ENCODE assay signal across 17 cellular contexts in the genomic region with DNA sequence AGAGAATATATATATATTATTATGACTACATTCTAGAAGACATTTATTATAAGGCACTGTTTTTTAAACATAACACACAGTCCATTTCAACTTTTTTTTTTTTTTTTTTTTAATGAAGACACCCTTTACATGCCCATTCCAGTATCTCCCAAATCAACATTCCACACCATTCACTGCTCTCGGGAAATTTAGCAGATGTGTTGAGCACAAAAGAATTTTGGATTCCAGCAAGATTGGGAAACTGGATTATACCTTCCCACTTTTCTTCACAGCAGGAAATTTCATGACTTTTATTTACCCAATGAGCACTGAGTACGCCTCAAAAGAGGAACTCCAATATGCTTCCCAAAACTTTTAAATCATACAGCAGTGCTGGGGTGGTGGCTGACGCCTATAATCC.
DNase-seq lines count a peak whose midpoint lies in the region; TF ChIP-seq lines count a peak whose summit lies in the region.
"Had no signal": no experiment of that assay in that cellular context is flagged by ENCODE, and none has a peak within 500 bp of the region (broad histone marks: within the 10 kb centered on the region; RNA-seq: fewer than 3 reads in every experiment).

No MANE protein-coding gene starts in this region.

- no peaks in the 10 kb centered on the region for H3K4me1 ChIP-seq in sigmoid colon

- no peaks in the 10 kb centered on the region for H3K9me3 Mint-ChIP-seq in neural crest cell
- H3K9me3 Mint-ChIP-seq: CD4-positive, alpha-beta T cell; HFFc6 had no signal

- peaks cover 4% of the 10 kb centered on the region for H3K4me1 Mint-ChIP-seq in neural crest cell
- H3K4me1 Mint-ChIP-seq: B cell had no signal

- H3K27me3 ChIP-seq in sigmoid colon, result no peaks in the 10 kb centered on the region

- intact Hi-C loops in sigmoid colon (cut with DNase I), result no loop called here

- H3K27ac ChIP-seq in sigmoid colon, result no peak overlapping the region
- H3K27ac ChIP-seq: HL-60 had no signal

- no peak for TF ChIP-seq POLR2A in sigmoid colon (IDR thresholded peaks at IDR 0.05)

- no peaks in the 10 kb centered on the region for H3K9me3 ChIP-seq in sigmoid colon

- no peaks in the 10 kb centered on the region for H3K27me3 Mint-ChIP-seq in neural crest cell (ENCODE audit: low read depth)
- H3K27me3 Mint-ChIP-seq: B cell; CD4-positive, alpha-beta T cell had no signal

- H3K27ac Mint-ChIP-seq in neural crest cell (ENCODE audit: unreplicated experiment), result peak overlapping the region; percentile 27
- H3K27ac Mint-ChIP-seq: B cell; CD4-positive, alpha-beta T cell; HFFc6 had no signal

- TF ChIP-seq CTCF in neural crest cell (conservative IDR thresholded peaks at IDR 0.05) (no peak), sigmoid colon (IDR thresholded peaks at IDR 0.05) (no peak)

- H3K4me3 Mint-ChIP-seq in neural crest cell, result no peak overlapping the region
- H3K4me3 Mint-ChIP-seq: B cell; CD4-positive, alpha-beta T cell; HFFc6 had no signal

- DNase-seq in EH (ENCODE audit: low read depth) (peak; percentile 60), amniotic epithelial cell (ENCODE audit: low read depth) (peak; percentile 11), neural crest cell (ENCODE audit: low read depth, low spot score) (no peak), GM19238 (ENCODE audit: insufficient read length, low spot score) (no peak), sigmoid colon (no peak)
- DNase-seq in activated CD4-positive, alpha-beta T cell treated with anti-CD3 and anti-CD28 coated beads for 4 hours, result no peak
- no peak for DNase-seq in activated CD8-positive, alpha-beta memory T cell treated with anti-CD3 and anti-CD28 coated beads, Interleukin-2, amount 50 U/mL, for 48 hours
- DNase-seq: ACHN; C1 segment of cervical spinal cord; CD4-positive, alpha-beta T cell; DMS79; EL; HCEC 1CT; HFFc6 had no signal

- H3K36me3 ChIP-seq in sigmoid colon, result no peaks in the 10 kb centered on the region

- TF ChIP-seq EP300 in sigmoid colon (IDR thresholded peaks at IDR 0.05), result no peak

- no peak overlapping the region for H3K4me3 ChIP-seq in sigmoid colon
- H3K4me3 ChIP-seq: K562 had no signal

- 86 to 93% methylated on average over 3 of the region's 3 CpGs for WGBS in sigmoid colon, 2 donors

- H3K36me3 Mint-ChIP-seq in neural crest cell (ENCODE audit: low read depth), result no peaks in the 10 kb centered on the region

Comparison
In these comparisons a context has a peak if more than half of its experiments do, and no peak if none do; other contexts are left out.
1. DNase-seq: peak in EH (single experiment) and amniotic epithelial cell (single experiment); none in neural crest cell (single experiment), GM19238 (single experiment), activated CD4-positive, alpha-beta T cell treated with anti-CD3 and anti-CD28 coated beads for 4 hours (0 of 2), activated CD8-positive, alpha-beta memory T cell treated with anti-CD3 and anti-CD28 coated beads, Interleukin-2, amount 50 U/mL, for 48 hours (single experiment) and sigmoid colon (single experiment).